20 cellular contexts compared by ENCODE assay signal in genomic region chr10:133279961-133280283, GRCh38. TPM values are rescaled to one million over a fixed set of nuclear protein-coding genes. Genes with fewer than 3 reads are reported as not detected.
A peak's percentile ranks its signal among the peaks of the same experiment; 100 is the strongest.
DNase-seq lines count a peak whose midpoint lies in the region; ATAC-seq and TF ChIP-seq lines count a peak whose summit lies in the region.
"Had no signal": no experiment of that assay in that cellular context is flagged by ENCODE, and none has a peak within 500 bp of the region (broad histone marks: within the 10 kb centered on the region; RNA-seq: fewer than 3 reads in every experiment).

No MANE protein-coding gene starts in this region.

- TF ChIP-seq CTCF in osteoblast (IDR thresholded peaks at IDR 0.05; ENCODE audit: extremely low read depth, low read depth, low read length), result no peak

- peak overlapping the region; percentile 45 for H3K27ac Mint-ChIP-seq in T-helper 2 cell treated with Interferon-gamma antibody and Interleukin-4, amounts not matched to agents 5 μg/mL and 100 μg/mL, for 36 hours
- peak overlapping the region; percentile 97 for H3K27ac Mint-ChIP-seq in central memory CD8-positive, alpha-beta T cell (ENCODE audit: low read depth)

- H3K4me3 Mint-ChIP-seq in T-helper 2 cell treated with Interferon-gamma antibody and Interleukin-4, amounts not matched to agents 5 μg/mL and 100 μg/mL, for 36 hours, result no peak overlapping the region
- H3K4me3 Mint-ChIP-seq in central memory CD8-positive, alpha-beta T cell, result no peak overlapping the region

- no peaks in the 10 kb centered on the region for H3K9me3 ChIP-seq in osteoblast (ENCODE audit: low read depth, low read length)
- H3K9me3 ChIP-seq: psoas muscle had no signal

- H3K79me2 ChIP-seq in osteoblast (ENCODE audit: insufficient read depth, low read length), result no peaks in the 10 kb centered on the region

- H2AFZ ChIP-seq in osteoblast (ENCODE audit: low read length), result no peak overlapping the region

- DNase-seq in T-helper 2 cell treated with Interferon-gamma antibody and Interleukin-4, amounts not matched to agents 5 μg/mL and 100 μg/mL, for 36 hours (ENCODE audit: low spot score), result no peak
- DNase-seq in T-helper 2 cell (no peak), NOMO-1 treated with dmso at 0.1 percent for 144 hours (lab: John Stamatoyannopoulos, UW; ENCODE audit: unreplicated experiment) (peak; percentile 57), osteoblast (ENCODE audit: insufficient read length, low spot score, missing footprints) (peak; percentile 79), G401 (ENCODE audit: low spot score) (no peak)
- DNase-seq in central memory CD8-positive, alpha-beta T cell (ENCODE audit: low spot score in 2 of 2), result no peak
- DNase-seq in activated T-cell treated with anti-CD3 and anti-CD28 coated beads, Interleukin-2, amount 50 U/mL, for 1 hour, result no peak
- DNase-seq: anterior cingulate cortex; naive B cell; NCI-H187 treated with DMSO at 0.1 percent for 48 hours; NCI-H510A treated with DMSO at 0.1 percent for 48 hours; psoas muscle; stimulated activated naive CD8-positive, alpha-beta T cell treated with anti-CD3 and anti-CD28 coated beads, Interleukin-15, Interleukin-2, amounts not matched to agents 100 U/mL and 50 U/mL, for 24 hours had no signal

- H3K36me3 Mint-ChIP-seq in T-helper 2 cell treated with Interferon-gamma antibody and Interleukin-4, amounts not matched to agents 5 μg/mL and 100 μg/mL, for 36 hours (ENCODE audit: low read depth), result peaks cover 32% of the 10 kb centered on the region
- H3K36me3 Mint-ChIP-seq in central memory CD8-positive, alpha-beta T cell (ENCODE audit: insufficient read depth), result peaks cover 41% of the 10 kb centered on the region

- H3K36me3 ChIP-seq in osteoblast (ENCODE audit: insufficient read depth, low read length), result peaks cover 28% of the 10 kb centered on the region

- H3K4me1 Mint-ChIP-seq in T-helper 2 cell treated with Interferon-gamma antibody and Interleukin-4, amounts not matched to agents 5 μg/mL and 100 μg/mL, for 36 hours (ENCODE audit: low read depth), result peaks cover 23% of the 10 kb centered on the region
- H3K4me1 Mint-ChIP-seq in central memory CD8-positive, alpha-beta T cell, result peaks cover 36% of the 10 kb centered on the region

- no peak overlapping the region for H3K4me3 ChIP-seq in osteoblast (ENCODE audit: insufficient read depth, low read length)
- H3K4me3 ChIP-seq: psoas muscle had no signal

- H4K20me1 ChIP-seq in osteoblast (ENCODE audit: insufficient read depth, low read length), result peaks cover 10% of the 10 kb centered on the region

- no peaks in the 10 kb centered on the region for H3K4me1 ChIP-seq in osteoblast (ENCODE audit: insufficient read depth, low read length)
- H3K4me1 ChIP-seq: psoas muscle had no signal

- H3K27ac ChIP-seq in osteoblast (ENCODE audit: low read depth, low read length), result no peak overlapping the region
- H3K27ac ChIP-seq: 22Rv1, C4-2B, psoas muscle had no signal

- in situ Hi-C loops in G401 (cut with HindIII; ENCODE audit: low sequenced_read_pairs), result no loop called here

- no peaks in the 10 kb centered on the region for H3K27me3 Mint-ChIP-seq in T-helper 2 cell treated with Interferon-gamma antibody and Interleukin-4, amounts not matched to agents 5 μg/mL and 100 μg/mL, for 36 hours (ENCODE audit: low read depth)
- H3K27me3 Mint-ChIP-seq in central memory CD8-positive, alpha-beta T cell, result no peaks in the 10 kb centered on the region
- H3K27me3 Mint-ChIP-seq: naive B cell had no signal

- no peak overlapping the region for H3K4me2 ChIP-seq in osteoblast (ENCODE audit: insufficient read depth, low read length)

- no peak for ATAC-seq in central memory CD8-positive, alpha-beta T cell (replicated peaks; ENCODE audit: extremely low read depth, poor library complexity, severe bottlenecking)
- ATAC-seq in HG03139 (IDR thresholded peaks at IDR 0.05; ENCODE audit: unreplicated experiment), result no peak
- ATAC-seq: psoas muscle; SK-N-SH treated with all-trans-retinoic acid at 6 μM for 48 hours; stimulated activated naive CD8-positive, alpha-beta T cell treated with anti-CD3 and anti-CD28 coated beads, Interleukin-15, Interleukin-2, amounts not matched to agents 100 U/mL and 50 U/mL, for 24 hours had no signal

- H3K27me3 ChIP-seq in osteoblast (ENCODE audit: insufficient read depth, low read length), result peaks cover 19% of the 10 kb centered on the region

- H3K9me3 Mint-ChIP-seq in T-helper 2 cell treated with Interferon-gamma antibody and Interleukin-4, amounts not matched to agents 5 μg/mL and 100 μg/mL, for 36 hours, result no peaks in the 10 kb centered on the region
- H3K9me3 Mint-ChIP-seq in central memory CD8-positive, alpha-beta T cell, result no peaks in the 10 kb centered on the region
- H3K9me3 Mint-ChIP-seq: naive B cell had no signal

RNA-seq across cellular contexts. Expression of gene ADAM8, which starts 3.3 kb away (rescaled TPM):
- total RNA-seq in osteoblast, result 1.2 and 2.2 TPM in 2 replicates
- total RNA-seq in G401 (2014; rRNA removed; shearing (Covaris generic)), result 0.68 and 12.7 TPM in 2 replicates

RNA-seq across cellular contexts. Expression of gene TUBGCP2, which starts 28.8 kb away (rescaled TPM):
- 60.8 and 63.6 TPM in 2 replicates for total RNA-seq in osteoblast
- 71.4 and 73.3 TPM in 2 replicates for total RNA-seq in G401 (2014; rRNA removed; shearing (Covaris generic))

RNA-seq across cellular contexts. Expression of gene ZNF511, which starts 28.8 kb away (rescaled TPM):
- 20.9 and 24.6 TPM in 2 replicates for total RNA-seq in osteoblast
- 60.7 and 97.4 TPM in 2 replicates for total RNA-seq in G401 (2014; rRNA removed; shearing (Covaris generic))

RNA-seq across cellular contexts. Expression of gene VENTX, which starts 42.3 kb away (rescaled TPM):
- not detected in 2 replicates for total RNA-seq in osteoblast
- 0.12 TPM in 1 of 2 replicates, not detected in the other for total RNA-seq in G401 (2014; rRNA removed; shearing (Covaris generic))
- total RNA-seq: glomerular endothelial cell had no signal

RNA-seq across cellular contexts. Expression of gene UTF1, which starts 49.9 kb away (rescaled TPM):
- total RNA-seq in osteoblast, result not detected in 2 replicates
- total RNA-seq in G401 (2014; rRNA removed; shearing (Covaris generic)), result not detected in 2 replicates
- total RNA-seq: glomerular endothelial cell, lower leg skin, psoas muscle, ureter had no signal

Comparison
In these comparisons a context has a peak if more than half of its experiments do, and no peak if none do; other contexts are left out.
1. DNase-seq: peak in NOMO-1 treated with dmso at 0.1 percent for 144 hours (single experiment) and osteoblast (single experiment); none in T-helper 2 cell treated with Interferon-gamma antibody and Interleukin-4, amounts not matched to agents 5 μg/mL and 100 μg/mL, for 36 hours (single experiment), T-helper 2 cell (0 of 5), central memory CD8-positive, alpha-beta T cell (0 of 2), G401 (single experiment) and activated T-cell treated with anti-CD3 and anti-CD28 coated beads, Interleukin-2, amount 50 U/mL, for 1 hour (single experiment).